In genomic region chr16:30615358-30616076, GRCh38 we compare ENCODE assay signal across 8 cellular contexts.
A peak's percentile ranks its signal among the peaks of the same experiment; 100 is the strongest.
DNase-seq lines count a peak whose midpoint lies in the region; ATAC-seq lines count a peak whose summit lies in the region.

No MANE protein-coding gene starts in this region.

- ATAC-seq in HG02852 (IDR thresholded peaks at IDR 0.05; ENCODE audit: unreplicated experiment), result no peak
- no peak for ATAC-seq in GM18873 (IDR thresholded peaks at IDR 0.05; ENCODE audit: low FRiP score, unreplicated experiment)

- DNase-seq in NCI-H82 (lab: John Stamatoyannopoulos, UW) (peak; percentile 56), NCI-H82 treated with DMSO at 0.1 percent for 48 hours (lab: John Stamatoyannopoulos, UW; ENCODE audit: unreplicated experiment) (no peak), NOMO-1 treated with dmso at 0.1 percent for 144 hours (lab: John Stamatoyannopoulos, UW; ENCODE audit: unreplicated experiment) (peak; percentile 39), germinal center (ENCODE audit: low spot score) (peak; percentile 61)
- peak; percentile 71 for DNase-seq in activated T-cell treated with anti-CD3 and anti-CD28 coated beads, Interleukin-2, amount 50 U/mL, for 1 hour
- peak; percentile 27 to 39 for DNase-seq in stimulated activated CD4-positive, alpha-beta T cell treated with anti-CD3 and anti-CD28 coated beads, Interleukin-15, amount 100 ng/mL, for 1 hour (ENCODE audit: low read depth in 1 of 2, low spot score in 1 of 2)
